2 cellular contexts compared by ENCODE assay signal in genomic region chr3:172157566-172158258, GRCh38.
TF ChIP-seq lines count a peak whose summit lies in the region.

No MANE protein-coding gene starts in this region.

TF ChIP-seq in GM23338, 12 proteins besides CTCF, POLR2A, EP300 and RAD21 (continued from another document):
- TF ChIP-seq ZNF462 (CRISPR knock-in tag; IDR thresholded peaks at IDR 0.05), result no peak
- TF ChIP-seq ETS1 (IDR thresholded peaks at IDR 0.05), result no peak
- TF ChIP-seq EZH2 (IDR thresholded peaks at IDR 0.05; ENCODE audit: low read depth, unreplicated experiment), result no peak
- TF ChIP-seq REST (IDR thresholded peaks at IDR 0.05; ENCODE audit: unreplicated experiment), result no peak
- no peak for TF ChIP-seq JUNB (IDR thresholded peaks at IDR 0.05; ENCODE audit: unreplicated experiment)
- no peak for TF ChIP-seq EZH2phosphoT487 (IDR thresholded peaks at IDR 0.05; ENCODE audit: unreplicated experiment)
- TF ChIP-seq NANOG (IDR thresholded peaks at IDR 0.05; ENCODE audit: borderline replicate concordance), result no peak
- TF ChIP-seq POLR2AphosphoS5 (IDR thresholded peaks at IDR 0.05; ENCODE audit: low read depth), result no peak
- no peak for TF ChIP-seq ZNF114 (CRISPR knock-in tag; IDR thresholded peaks at IDR 0.05)
TF ChIP-seq in GM23338: peak in this region for 0.

TF ChIP-seq in WTC11, 78 proteins besides CTCF, POLR2A, EP300 and RAD21 (continued from another document):
- TF ChIP-seq ZNF121 (CRISPR knock-in tag; IDR thresholded peaks at IDR 0.05) (no peak), JUN (CRISPR knock-in tag; IDR thresholded peaks at IDR 0.05) (no peak), RELA (CRISPR knock-in tag; IDR thresholded peaks at IDR 0.05; ENCODE audit: borderline replicate concordance) (no peak), NFE2L1 (CRISPR knock-in tag; IDR thresholded peaks at IDR 0.05) (no peak), GTF2I (CRISPR knock-in tag; conservative IDR thresholded peaks at IDR 0.05) (no peak)
